Comparison of ENCODE assay signal across 1 cellular context in the genomic region with DNA sequence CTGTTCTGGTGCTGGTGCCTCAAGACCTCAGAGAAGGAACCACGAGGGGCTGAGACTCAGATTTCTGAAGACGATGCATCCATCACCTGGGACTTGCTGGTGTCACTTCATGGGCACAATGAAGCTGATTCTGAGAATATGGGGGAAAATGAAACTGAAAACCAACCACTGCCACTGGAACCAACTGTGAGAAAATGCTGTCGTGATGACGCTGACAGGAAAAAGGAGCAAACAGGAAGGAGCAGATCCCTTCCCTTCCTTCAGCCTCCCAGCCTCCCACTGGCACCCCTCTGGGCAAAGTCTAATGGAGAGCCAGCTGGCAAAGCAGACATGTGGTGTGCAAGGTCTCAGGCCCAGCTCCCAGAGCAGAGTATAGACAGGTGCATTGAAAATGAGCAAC.
TF ChIP-seq lines count a peak whose summit lies in the region.

No MANE protein-coding gene starts in this region.

TF ChIP-seq in GM12878, 131 proteins besides CTCF, POLR2A, EP300 and RAD21 (continued from another document):
- TF ChIP-seq DPF2 (IDR thresholded peaks at IDR 0.05): no peak
- TF ChIP-seq, protein P1, sequence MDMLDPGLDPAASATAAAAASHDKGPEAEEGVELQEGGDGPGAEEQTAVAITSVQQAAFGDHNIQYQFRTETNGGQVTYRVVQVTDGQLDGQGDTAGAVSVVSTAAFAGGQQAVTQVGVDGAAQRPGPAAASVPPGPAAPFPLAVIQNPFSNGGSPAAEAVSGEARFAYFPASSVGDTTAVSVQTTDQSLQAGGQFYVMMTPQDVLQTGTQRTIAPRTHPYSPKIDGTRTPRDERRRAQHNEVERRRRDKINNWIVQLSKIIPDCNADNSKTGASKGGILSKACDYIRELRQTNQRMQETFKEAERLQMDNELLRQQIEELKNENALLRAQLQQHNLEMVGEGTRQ (IDR thresholded peaks at IDR 0.05; ENCODE audit: borderline replicate concordance, low read depth, low read length): no peak
- TF ChIP-seq, protein P2, sequence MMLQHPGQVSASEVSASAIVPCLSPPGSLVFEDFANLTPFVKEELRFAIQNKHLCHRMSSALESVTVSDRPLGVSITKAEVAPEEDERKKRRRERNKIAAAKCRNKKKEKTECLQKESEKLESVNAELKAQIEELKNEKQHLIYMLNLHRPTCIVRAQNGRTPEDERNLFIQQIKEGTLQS (IDR thresholded peaks at IDR 0.05; ENCODE audit: borderline replicate concordance, extremely low read depth, low read depth, low read length): no peak
- TF ChIP-seq CREB1 (IDR thresholded peaks at IDR 0.05; ENCODE audit: low read depth): no peak
- TF ChIP-seq SIX5 (IDR thresholded peaks at IDR 0.05; ENCODE audit: low read depth, low read length, severe bottlenecking): no peak
- peak; percentile 39 to 47; a peak in 1 of 4 replicates for TF ChIP-seq IKZF2 (IDR thresholded peaks at IDR 0.05)
- no peak for TF ChIP-seq BMI1 (IDR thresholded peaks at IDR 0.05; ENCODE audit: borderline replicate concordance)
- TF ChIP-seq, protein P3, sequence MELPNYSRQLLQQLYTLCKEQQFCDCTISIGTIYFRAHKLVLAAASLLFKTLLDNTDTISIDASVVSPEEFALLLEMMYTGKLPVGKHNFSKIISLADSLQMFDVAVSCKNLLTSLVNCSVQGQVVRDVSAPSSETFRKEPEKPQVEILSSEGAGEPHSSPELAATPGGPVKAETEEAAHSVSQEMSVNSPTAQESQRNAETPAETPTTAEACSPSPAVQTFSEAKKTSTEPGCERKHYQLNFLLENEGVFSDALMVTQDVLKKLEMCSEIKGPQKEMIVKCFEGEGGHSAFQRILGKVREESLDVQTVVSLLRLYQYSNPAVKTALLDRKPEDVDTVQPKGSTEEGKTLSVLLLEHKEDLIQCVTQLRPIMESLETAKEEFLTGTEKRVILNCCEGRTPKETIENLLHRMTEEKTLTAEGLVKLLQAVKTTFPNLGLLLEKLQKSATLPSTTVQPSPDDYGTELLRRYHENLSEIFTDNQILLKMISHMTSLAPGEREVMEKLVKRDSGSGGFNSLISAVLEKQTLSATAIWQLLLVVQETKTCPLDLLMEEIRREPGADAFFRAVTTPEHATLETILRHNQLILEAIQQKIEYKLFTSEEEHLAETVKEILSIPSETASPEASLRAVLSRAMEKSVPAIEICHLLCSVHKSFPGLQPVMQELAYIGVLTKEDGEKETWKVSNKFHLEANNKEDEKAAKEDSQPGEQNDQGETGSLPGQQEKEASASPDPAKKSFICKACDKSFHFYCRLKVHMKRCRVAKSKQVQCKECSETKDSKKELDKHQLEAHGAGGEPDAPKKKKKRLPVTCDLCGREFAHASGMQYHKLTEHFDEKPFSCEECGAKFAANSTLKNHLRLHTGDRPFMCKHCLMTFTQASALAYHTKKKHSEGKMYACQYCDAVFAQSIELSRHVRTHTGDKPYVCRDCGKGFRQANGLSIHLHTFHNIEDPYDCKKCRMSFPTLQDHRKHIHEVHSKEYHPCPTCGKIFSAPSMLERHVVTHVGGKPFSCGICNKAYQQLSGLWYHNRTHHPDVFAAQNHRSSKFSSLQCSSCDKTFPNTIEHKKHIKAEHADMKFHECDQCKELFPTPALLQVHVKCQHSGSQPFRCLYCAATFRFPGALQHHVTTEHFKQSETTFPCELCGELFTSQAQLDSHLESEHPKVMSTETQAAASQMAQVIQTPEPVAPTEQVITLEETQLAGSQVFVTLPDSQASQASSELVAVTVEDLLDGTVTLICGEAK (IDR thresholded peaks at IDR 0.05; ENCODE audit: borderline replicate concordance): no peak
- peak; percentile 54 for TF ChIP-seq IKZF1 (conservative IDR thresholded peaks at IDR 0.05)
TF ChIP-seq in GM12878: peak in this region for 2.
